16 cellular contexts compared by ENCODE assay signal in the genomic region with DNA sequence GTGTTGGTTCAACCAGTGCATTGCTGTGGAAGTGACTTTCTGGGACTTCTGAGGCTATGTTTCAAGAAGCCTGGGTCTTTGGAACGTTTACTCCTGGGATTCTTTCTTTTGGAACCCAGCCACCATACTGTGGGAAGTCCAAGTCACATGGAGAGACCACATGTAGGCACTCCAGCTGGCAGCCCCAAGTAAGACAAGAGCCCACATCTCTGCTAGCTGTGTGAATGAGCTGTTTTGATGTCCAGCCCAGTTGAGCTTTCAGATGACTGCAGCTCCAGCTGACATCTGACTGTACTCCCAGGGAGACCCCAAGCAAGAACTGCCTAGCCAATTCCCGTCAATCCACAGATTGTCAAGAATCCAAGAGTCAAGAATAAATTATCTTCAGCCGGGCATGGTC.
"Had no signal": no experiment of that assay in that cellular context is flagged by ENCODE, and none has a peak within 500 bp of the region (broad histone marks: within the 10 kb centered on the region; RNA-seq: fewer than 3 reads in every experiment).

No MANE protein-coding gene starts in this region.

- DNase-seq: activated CD4-positive, alpha-beta T cell treated with anti-CD3 and anti-CD28 coated beads, Interleukin-2, amount 50 U/mL, for 4 hours; activated CD4-positive, CD25-positive, alpha-beta regulatory T cell treated with anti-CD3 and anti-CD28 coated beads, Interleukin-2, amount 50 U/mL, for 72 hours; activated naive CD4-positive, alpha-beta T cell treated with Interleukin-2 at 50 U/mL for 16 hours; activated T-cell treated with anti-CD3 and anti-CD28 coated beads for 4 hours; aorta; central memory CD4-positive, alpha-beta T cell; gastrocnemius medialis; heart right ventricle; left colon; lower lobe of right lung; right lobe of liver; spleen had no signal

- H3K27me3 ChIP-seq: esophagus muscularis mucosa, gastrocnemius medialis, heart right ventricle, right lobe of liver had no signal

- H3K36me3 ChIP-seq: esophagus muscularis mucosa, gastrocnemius medialis, heart right ventricle, lower lobe of right lung, prostate gland, right lobe of liver, spleen, thoracic aorta had no signal

- H3K4me3 ChIP-seq: coronary artery, esophagus muscularis mucosa, gastrocnemius medialis, heart right ventricle, lower lobe of right lung, prostate gland, right lobe of liver, spleen, thoracic aorta had no signal

- ATAC-seq: gastrocnemius medialis, heart right ventricle, left colon, lower lobe of right lung, right lobe of liver had no signal

- H3K9me3 ChIP-seq: esophagus muscularis mucosa, gastrocnemius medialis, lower lobe of right lung, prostate gland, right lobe of liver, thoracic aorta had no signal

- H3K27ac ChIP-seq: coronary artery, esophagus muscularis mucosa, gastrocnemius medialis, heart right ventricle, lower lobe of right lung, prostate gland, right lobe of liver, spleen, thoracic aorta had no signal

- H3K4me1 ChIP-seq: esophagus muscularis mucosa, gastrocnemius medialis, heart right ventricle, lower lobe of right lung, prostate gland, right lobe of liver, spleen had no signal
